Comparison of ENCODE assay signal across 21 cellular contexts in the genomic region with DNA sequence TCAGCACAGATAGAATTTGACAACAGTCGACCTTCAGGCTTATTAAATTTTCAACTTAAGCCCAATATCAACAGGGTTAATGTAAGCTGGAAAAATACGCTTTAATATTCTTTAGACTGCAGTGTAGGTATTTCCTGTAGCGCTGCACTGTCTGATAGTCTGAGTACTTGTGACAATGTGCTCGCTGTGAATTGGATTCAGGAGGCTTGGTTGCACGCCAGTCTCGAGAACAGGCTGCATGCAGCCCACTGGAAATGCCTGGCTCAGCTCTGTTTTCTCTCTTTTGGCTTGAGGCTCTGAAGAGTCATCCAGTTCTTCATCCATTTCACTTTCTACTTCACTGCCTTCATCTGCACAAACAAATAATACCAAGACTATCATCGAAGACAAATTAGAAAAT.
DNase-seq lines count a peak whose midpoint lies in the region; ATAC-seq and TF ChIP-seq lines count a peak whose summit lies in the region.
"Had no signal": no experiment of that assay in that cellular context is flagged by ENCODE, and none has a peak within 500 bp of the region (broad histone marks: within the 10 kb centered on the region; RNA-seq: fewer than 3 reads in every experiment).

No MANE protein-coding gene starts in this region.

- ATAC-seq in WTC11: no peak
- ATAC-seq: activated naive CD8-positive, alpha-beta T cell treated with anti-CD3 and anti-CD28 coated beads, Interleukin-2, amount 50 U/mL, for 24 hours; body of pancreas had no signal

- peaks cover under 1% of the 10 kb centered on the region for H3F3A ChIP-seq in neural progenitor cell (ENCODE audit: low read depth)

- H2AFZ ChIP-seq in neural progenitor cell (replicated peaks) (no peak overlapping the region), Karpas-422 (ENCODE audit: low read length) (no peak overlapping the region)
- H2AFZ ChIP-seq: hepatocyte had no signal

- WGBS in esophagus muscularis mucosa: 39% methylated on average over 7 of the region's 7 CpGs
- 36 to 46% methylated on average over 7 of the region's 7 CpGs for WGBS in tibial nerve, 2 donors

- H4K20me1 ChIP-seq in neural progenitor cell (ENCODE audit: low read depth) (no peaks in the 10 kb centered on the region), Karpas-422 (ENCODE audit: insufficient read depth, low read depth, low read length) (no peaks in the 10 kb centered on the region)

- H3K9me3 ChIP-seq in neural progenitor cell (ENCODE audit: low read depth): no peaks in the 10 kb centered on the region
- H3K9me3 ChIP-seq in esophagus muscularis mucosa: no peaks in the 10 kb centered on the region
- no peaks in the 10 kb centered on the region for H3K9me3 ChIP-seq in Karpas-422 (ENCODE audit: low read length)
- H3K9me3 ChIP-seq in tibial nerve: no peaks in the 10 kb centered on the region
- H3K9me3 ChIP-seq: body of pancreas, Peyer's patch, SJSA1 had no signal

- peaks cover 10% of the 10 kb centered on the region for H3K4me1 Mint-ChIP-seq in WTC11
- no peaks in the 10 kb centered on the region for H3K4me1 Mint-ChIP-seq in neural progenitor cell
- H3K4me1 Mint-ChIP-seq: activated naive CD8-positive, alpha-beta T cell treated with anti-CD3 and anti-CD28 coated beads, Interleukin-2, amount 50 U/mL, for 24 hours; naive B cell had no signal

- no peaks in the 10 kb centered on the region for H3K9me2 ChIP-seq in Karpas-422 (replicated peaks; ENCODE audit: insufficient read depth, low read length)

- H3K27ac Mint-ChIP-seq in WTC11 (peak overlapping the region; percentile 70), neural progenitor cell (peak overlapping the region; percentile 12)
- H3K27ac Mint-ChIP-seq: activated naive CD8-positive, alpha-beta T cell treated with anti-CD3 and anti-CD28 coated beads, Interleukin-2, amount 50 U/mL, for 24 hours; naive B cell had no signal

- intact Hi-C loops in esophagus muscularis mucosa (cut with DNase I): no loop called here

- POLR2A ChIA-PET in WTC11 (lab: Charles Lee): no interaction called here

- TF ChIP-seq POLR2A in esophagus muscularis mucosa (IDR thresholded peaks at IDR 0.05; ENCODE audit: low read depth): no peak
- TF ChIP-seq POLR2A in tibial nerve (IDR thresholded peaks at IDR 0.05): no peak

- no peak overlapping the region for H3K4me3 Mint-ChIP-seq in WTC11
- H3K4me3 Mint-ChIP-seq in neural progenitor cell: no peak overlapping the region
- H3K4me3 Mint-ChIP-seq: activated naive CD8-positive, alpha-beta T cell treated with anti-CD3 and anti-CD28 coated beads, Interleukin-2, amount 50 U/mL, for 24 hours; naive B cell had no signal

- H3K27me3 ChIP-seq in neural progenitor cell (no peaks in the 10 kb centered on the region), esophagus muscularis mucosa (no peaks in the 10 kb centered on the region), Karpas-422 (ENCODE audit: low read length) (no peaks in the 10 kb centered on the region), tibial nerve (no peaks in the 10 kb centered on the region)
- H3K27me3 ChIP-seq: body of pancreas, hepatocyte, Peyer's patch, SJSA1 had no signal

- H3K9ac ChIP-seq in neural progenitor cell (no peak overlapping the region), Karpas-422 (ENCODE audit: low read length) (no peak overlapping the region)

- no peaks in the 10 kb centered on the region for H3K27me3 Mint-ChIP-seq in WTC11 (ENCODE audit: low read depth)
- H3K27me3 Mint-ChIP-seq in neural progenitor cell (ENCODE audit: insufficient read depth, low read depth): no peaks in the 10 kb centered on the region
- H3K27me3 Mint-ChIP-seq: activated naive CD8-positive, alpha-beta T cell treated with anti-CD3 and anti-CD28 coated beads, Interleukin-2, amount 50 U/mL, for 24 hours; naive B cell had no signal

- no peaks in the 10 kb centered on the region for H3K4me1 ChIP-seq in neural progenitor cell
- H3K4me1 ChIP-seq in esophagus muscularis mucosa: peaks cover 0 to 16% (median 1%) of the 10 kb centered on the region in 4 donors
- no peaks in the 10 kb centered on the region for H3K4me1 ChIP-seq in Karpas-422 (ENCODE audit: low read length)
- peaks cover 0 to 14% (median 0%) of the 10 kb centered on the region in 4 donors for H3K4me1 ChIP-seq in tibial nerve
- H3K4me1 ChIP-seq: body of pancreas, Peyer's patch, SJSA1 had no signal

- peak; percentile 49 for DNase-seq in NCI-H1092 treated with DMSO at 0.1 percent for 48 hours (lab: John Stamatoyannopoulos, UW)
- DNase-seq in WTC11 (ENCODE audit: low spot score): no peak
- peak; percentile 40 for DNase-seq in globus pallidus (ENCODE audit: low spot score)
- DNase-seq in neural progenitor cell (ENCODE audit: low spot score): no peak
- DNase-seq in NCI-H510A (lab: John Stamatoyannopoulos, UW): no peak
- DNase-seq in esophagus muscularis mucosa (ENCODE audit: extremely low spot score): no peak
- no peak for DNase-seq in Karpas-422
- DNase-seq in tibial nerve (ENCODE audit: low spot score in 2 of 2): no peak
- DNase-seq: activated CD4-positive, alpha-beta T cell treated with anti-CD3 and anti-CD28 coated beads, Interleukin-2, amount 50 U/mL, for 4 hours; activated CD8-positive, alpha-beta memory T cell treated with anti-CD3 and anti-CD28 coated beads, Interleukin-2, amount 50 U/mL, for 48 hours; activated gamma-delta T cell; activated naive CD8-positive, alpha-beta T cell treated with anti-CD3 and anti-CD28 coated beads, Interleukin-2, amount 50 U/mL, for 24 hours; cortex of kidney; mesenchymal stem cell; naive B cell; NCI-H1930; Peyer's patch; T-helper 2 cell had no signal

- no peak for TF ChIP-seq CTCF in WTC11 (IDR thresholded peaks at IDR 0.05)
- no peak for TF ChIP-seq CTCF in neural progenitor cell (IDR thresholded peaks at IDR 0.05)
- no peak for TF ChIP-seq CTCF in esophagus muscularis mucosa (IDR thresholded peaks at IDR 0.05)
- TF ChIP-seq CTCF in tibial nerve (IDR thresholded peaks at IDR 0.05): no peak

- H3K4me2 ChIP-seq in neural progenitor cell (no peak overlapping the region), Karpas-422 (ENCODE audit: low read depth, low read length, poor library complexity, severe bottlenecking) (no peak overlapping the region)
- H3K4me2 ChIP-seq: hepatocyte had no signal

- H3K9me3 Mint-ChIP-seq in WTC11 (no peaks in the 10 kb centered on the region), neural progenitor cell (no peaks in the 10 kb centered on the region)
- H3K9me3 Mint-ChIP-seq: activated naive CD8-positive, alpha-beta T cell treated with anti-CD3 and anti-CD28 coated beads, Interleukin-2, amount 50 U/mL, for 24 hours; naive B cell had no signal

- H3K36me3 ChIP-seq in neural progenitor cell: no peaks in the 10 kb centered on the region
- peaks cover 0 to 7% (median 0%) of the 10 kb centered on the region in 4 donors for H3K36me3 ChIP-seq in esophagus muscularis mucosa
- no peaks in the 10 kb centered on the region for H3K36me3 ChIP-seq in Karpas-422 (ENCODE audit: insufficient read depth, low read length)
- peaks cover 0 to 15% (median 0%) of the 10 kb centered on the region in 3 donors for H3K36me3 ChIP-seq in tibial nerve
- H3K36me3 ChIP-seq: Peyer's patch, SJSA1 had no signal

- H3K27ac ChIP-seq in neural progenitor cell: peak overlapping the region; percentile 2
- H3K27ac ChIP-seq in esophagus muscularis mucosa (replicated peaks in 1 of 4): no peak overlapping the region
- no peak overlapping the region for H3K27ac ChIP-seq in Karpas-422 (ENCODE audit: low read length)
- H3K27ac ChIP-seq in tibial nerve: no peak overlapping the region
- H3K27ac ChIP-seq: body of pancreas, hepatocyte, Peyer's patch, SJSA1 had no signal

- CTCF ChIA-PET in WTC11 (lab: Charles Lee): interaction anchor here (1.3 to 2.2 kb wide), 2 partner anchors 16 to 217 kb away, joined by 3 to 10 read pairs; no protein-coding TSS in a partner anchor

- H3K4me3 ChIP-seq in neural progenitor cell (no peak overlapping the region), esophagus muscularis mucosa (no peak overlapping the region), Karpas-422 (ENCODE audit: low read length) (no peak overlapping the region), tibial nerve (no peak overlapping the region)
- H3K4me3 ChIP-seq: body of pancreas, hepatocyte, Peyer's patch, SJSA1 had no signal

- H3K79me2 ChIP-seq in neural progenitor cell (ENCODE audit: low read depth): no peaks in the 10 kb centered on the region
- H3K79me2 ChIP-seq in Karpas-422 (ENCODE audit: low read length): no peaks in the 10 kb centered on the region
- H3K79me2 ChIP-seq: hepatocyte had no signal

- H3K36me3 Mint-ChIP-seq in WTC11 (no peaks in the 10 kb centered on the region), neural progenitor cell (peaks cover 19% of the 10 kb centered on the region)

- TF ChIP-seq EP300 in esophagus muscularis mucosa (IDR thresholded peaks at IDR 0.05) (no peak), tibial nerve (IDR thresholded peaks at IDR 0.05) (no peak)

TF ChIP-seq in WTC11, 78 proteins besides CTCF, POLR2A, EP300 and RAD21 (continues in another document):
- TF ChIP-seq NFATC4 (CRISPR knock-in tag; IDR thresholded peaks at IDR 0.05) (no peak), ZNF138 (CRISPR knock-in tag; conservative IDR thresholded peaks at IDR 0.05) (no peak), ZNF121 (CRISPR knock-in tag; IDR thresholded peaks at IDR 0.05) (no peak), ETV6 (CRISPR knock-in tag; IDR thresholded peaks at IDR 0.05) (no peak), ZNF263 (CRISPR knock-in tag; IDR thresholded peaks at IDR 0.05; ENCODE audit: low read depth) (no peak)
- TF ChIP-seq, protein P1, sequence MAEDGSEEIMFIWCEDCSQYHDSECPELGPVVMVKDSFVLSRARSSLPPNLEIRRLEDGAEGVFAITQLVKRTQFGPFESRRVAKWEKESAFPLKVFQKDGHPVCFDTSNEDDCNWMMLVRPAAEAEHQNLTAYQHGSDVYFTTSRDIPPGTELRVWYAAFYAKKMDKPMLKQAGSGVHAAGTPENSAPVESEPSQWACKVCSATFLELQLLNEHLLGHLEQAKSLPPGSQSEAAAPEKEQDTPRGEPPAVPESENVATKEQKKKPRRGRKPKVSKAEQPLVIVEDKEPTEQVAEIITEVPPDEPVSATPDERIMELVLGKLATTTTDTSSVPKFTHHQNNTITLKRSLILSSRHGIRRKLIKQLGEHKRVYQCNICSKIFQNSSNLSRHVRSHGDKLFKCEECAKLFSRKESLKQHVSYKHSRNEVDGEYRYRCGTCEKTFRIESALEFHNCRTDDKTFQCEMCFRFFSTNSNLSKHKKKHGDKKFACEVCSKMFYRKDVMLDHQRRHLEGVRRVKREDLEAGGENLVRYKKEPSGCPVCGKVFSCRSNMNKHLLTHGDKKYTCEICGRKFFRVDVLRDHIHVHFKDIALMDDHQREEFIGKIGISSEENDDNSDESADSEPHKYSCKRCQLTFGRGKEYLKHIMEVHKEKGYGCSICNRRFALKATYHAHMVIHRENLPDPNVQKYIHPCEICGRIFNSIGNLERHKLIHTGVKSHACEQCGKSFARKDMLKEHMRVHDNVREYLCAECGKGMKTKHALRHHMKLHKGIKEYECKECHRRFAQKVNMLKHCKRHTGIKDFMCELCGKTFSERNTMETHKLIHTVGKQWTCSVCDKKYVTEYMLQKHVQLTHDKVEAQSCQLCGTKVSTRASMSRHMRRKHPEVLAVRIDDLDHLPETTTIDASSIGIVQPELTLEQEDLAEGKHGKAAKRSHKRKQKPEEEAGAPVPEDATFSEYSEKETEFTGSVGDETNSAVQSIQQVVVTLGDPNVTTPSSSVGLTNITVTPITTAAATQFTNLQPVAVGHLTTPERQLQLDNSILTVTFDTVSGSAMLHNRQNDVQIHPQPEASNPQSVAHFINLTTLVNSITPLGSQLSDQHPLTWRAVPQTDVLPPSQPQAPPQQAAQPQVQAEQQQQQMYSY (CRISPR knock-in tag; IDR thresholded peaks at IDR 0.05): no peak

Comparison
In these comparisons a context has a peak if more than half of its experiments do, and no peak if none do; other contexts are left out.
1. DNase-seq: peak in NCI-H1092 treated with DMSO at 0.1 percent for 48 hours (single experiment) and globus pallidus (single experiment); none in WTC11 (single experiment), neural progenitor cell (single experiment), NCI-H510A (single experiment), esophagus muscularis mucosa (single experiment), Karpas-422 (single experiment) and tibial nerve (0 of 2).